11 cellular contexts compared by ENCODE assay signal in the genomic region with DNA sequence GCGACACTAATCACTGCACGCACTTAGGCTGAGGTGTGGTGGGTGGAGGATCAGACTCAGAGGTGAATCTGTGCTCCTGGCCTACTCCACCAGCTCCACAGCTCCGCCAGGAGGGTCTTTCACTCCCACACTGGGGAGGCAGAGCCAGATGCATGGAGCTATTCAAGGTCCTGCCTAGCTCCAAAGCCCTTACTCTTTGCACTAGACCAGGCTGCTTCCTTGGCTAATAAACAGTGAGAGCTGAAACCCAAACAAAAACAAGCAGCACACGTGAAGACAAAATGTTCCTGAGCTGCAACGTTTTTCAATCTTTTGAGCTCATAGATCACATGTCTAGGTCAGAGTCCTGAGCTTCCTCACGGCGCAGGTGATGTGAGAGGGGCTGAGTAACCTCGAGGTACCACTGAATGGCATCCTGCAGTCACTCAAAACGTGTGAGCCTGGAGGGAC. TPM values are rescaled to one million over a fixed set of nuclear protein-coding genes. Genes with fewer than 3 reads are reported as not detected.
DNase-seq lines count a peak whose midpoint lies in the region; ATAC-seq and TF ChIP-seq lines count a peak whose summit lies in the region.
"Had no signal": no experiment of that assay in that cellular context is flagged by ENCODE, and none has a peak within 500 bp of the region (broad histone marks: within the 10 kb centered on the region; RNA-seq: fewer than 3 reads in every experiment).

No MANE protein-coding gene starts in this region.

- ATAC-seq in IMR-90 (ENCODE audit: low read depth) (no peak), left lobe of liver (peak; percentile 71), HG02884 (IDR thresholded peaks at IDR 0.05; ENCODE audit: unreplicated experiment) (no peak)
- ATAC-seq in activated T-helper 17 cell treated with anti-CD3 and anti-CD28 coated beads, Interleukin-2, amount 50 U/mL, for 72 hours (replicated peaks): no peak
- ATAC-seq in stimulated activated naive B cell treated with anti-CD40 and anti-IgM and Interleukin-4, amounts not matched to agents 10 μg/mL and 1 μg/mL and 100 μg/mL, for 72 hours (replicated peaks): no peak

- no peak overlapping the region for H4K91ac ChIP-seq in IMR-90 (ENCODE audit: insufficient read depth, low read depth, low read length)

- peak overlapping the region; percentile 23 for H3K4me3 Mint-ChIP-seq in activated T-helper 17 cell treated with anti-CD3 and anti-CD28 coated beads, Interleukin-2, amount 50 U/mL, for 72 hours
- no peak overlapping the region for H3K4me3 Mint-ChIP-seq in stimulated activated naive B cell treated with anti-CD40 and anti-IgM and Interleukin-4, amounts not matched to agents 10 μg/mL and 1 μg/mL and 100 μg/mL, for 72 hours
- H3K4me3 Mint-ChIP-seq: central memory CD8-positive, alpha-beta T cell had no signal

- no TSS peak for BruUV-seq in IMR-90 (replicated peaks; lab: Mats Ljungman, UMichigan)

- H3K27me3 Mint-ChIP-seq in activated T-helper 17 cell treated with anti-CD3 and anti-CD28 coated beads, Interleukin-2, amount 50 U/mL, for 72 hours: no peaks in the 10 kb centered on the region
- H3K27me3 Mint-ChIP-seq in stimulated activated naive B cell treated with anti-CD40 and anti-IgM and Interleukin-4, amounts not matched to agents 10 μg/mL and 1 μg/mL and 100 μg/mL, for 72 hours: no peaks in the 10 kb centered on the region
- H3K27me3 Mint-ChIP-seq: central memory CD8-positive, alpha-beta T cell had no signal

- H3K4me3 ChIP-seq in IMR-90 (ENCODE audit: insufficient read depth, low read depth, low read length): no peak overlapping the region
- H3K4me3 ChIP-seq in mesendoderm (ENCODE audit: low read length): no peak overlapping the region

- H3K9ac ChIP-seq in IMR-90 (ENCODE audit: low read depth, low read length) (no peak overlapping the region), mesendoderm (ENCODE audit: low read length) (no peak overlapping the region)

- DNase-seq in IMR-90 (no peak), left lobe of liver (ENCODE audit: low spot score) (no peak), mesendoderm (no peak), cerebellar nuclear complex (lab: John Stamatoyannopoulos, UW) (no peak)
- no peak for DNase-seq in stimulated activated naive B cell treated with anti-CD40 and anti-IgM and Interleukin-4, amounts not matched to agents 10 μg/mL and 1 μg/mL and 100 μg/mL, for 72 hours
- DNase-seq in stimulated activated CD4-positive, alpha-beta T cell treated with anti-CD3 and anti-CD28 coated beads, Interleukin-4, amount 100 ng/mL, for 4 hours: no peak
- DNase-seq: NCI-H510A, RPMI8226 had no signal

- no peak overlapping the region for H3K14ac ChIP-seq in IMR-90 (replicated peaks; ENCODE audit: low read depth, low read length)

- H4K20me1 ChIP-seq in IMR-90 (ENCODE audit: insufficient read depth, low read length): peaks cover 96% of the 10 kb centered on the region

- CTCF ChIA-PET in IMR-90 (lab: Yijun Ruan, JAX): no interaction called here

- no peak overlapping the region for H4K5ac ChIP-seq in IMR-90 (ENCODE audit: low read depth, low read length)
- no peak overlapping the region for H4K5ac ChIP-seq in mesendoderm (ENCODE audit: low read length)

- peaks cover 86% of the 10 kb centered on the region for H3K79me2 ChIP-seq in mesendoderm (ENCODE audit: control insufficient read depth, insufficient read depth, low read length)

- TF ChIP-seq POLR2A in IMR-90 (IDR thresholded peaks at IDR 0.05; ENCODE audit: low read depth, low read length): no peak

- H2BK15ac ChIP-seq in IMR-90 (ENCODE audit: low read depth, low read length) (no peak overlapping the region), mesendoderm (replicated peaks; ENCODE audit: low read depth) (no peak overlapping the region)

- H3K23ac ChIP-seq in IMR-90 (ENCODE audit: low read depth, low read length) (no peak overlapping the region), mesendoderm (ENCODE audit: low read length) (no peak overlapping the region)

- peaks cover 69% of the 10 kb centered on the region for H3K4me1 Mint-ChIP-seq in activated T-helper 17 cell treated with anti-CD3 and anti-CD28 coated beads, Interleukin-2, amount 50 U/mL, for 72 hours
- H3K4me1 Mint-ChIP-seq in stimulated activated naive B cell treated with anti-CD40 and anti-IgM and Interleukin-4, amounts not matched to agents 10 μg/mL and 1 μg/mL and 100 μg/mL, for 72 hours: peaks cover 64 to 94% of the 10 kb centered on the region in 2 donors

- peaks cover 56% of the 10 kb centered on the region for H3K9me1 ChIP-seq in IMR-90 (ENCODE audit: insufficient read depth, low read length)

- H3K4ac ChIP-seq in IMR-90 (ENCODE audit: low read depth, low read length): no peak overlapping the region
- no peak overlapping the region for H3K4ac ChIP-seq in mesendoderm (ENCODE audit: low read depth, low read length)

- no peak for TF ChIP-seq RAD21 in IMR-90 (IDR thresholded peaks at IDR 0.05; ENCODE audit: low read length)

- dilution Hi-C loops in IMR-90 (cut with HindIII; ENCODE audit: low sequenced_read_pairs, unreplicated experiment): no loop called here

- in situ Hi-C loops in IMR-90 (cut with MboI; ENCODE audit: low sequenced_read_pairs): no loop called here

- H2BK5ac ChIP-seq in IMR-90 (ENCODE audit: low read depth, low read length, poor library complexity, severe bottlenecking): no peak overlapping the region
- H2BK5ac ChIP-seq in mesendoderm (ENCODE audit: low read length): no peak overlapping the region

- H3K36me3 Mint-ChIP-seq in activated T-helper 17 cell treated with anti-CD3 and anti-CD28 coated beads, Interleukin-2, amount 50 U/mL, for 72 hours (ENCODE audit: low read depth): peaks cover 47% of the 10 kb centered on the region
- H3K36me3 Mint-ChIP-seq in stimulated activated naive B cell treated with anti-CD40 and anti-IgM and Interleukin-4, amounts not matched to agents 10 μg/mL and 1 μg/mL and 100 μg/mL, for 72 hours: peaks cover 17 to 41% of the 10 kb centered on the region in 2 donors

- H3K36me3 ChIP-seq in IMR-90 (ENCODE audit: control insufficient read depth, insufficient read depth, low read length) (peaks cover 9% of the 10 kb centered on the region), mesendoderm (ENCODE audit: control insufficient read depth, insufficient read depth, low read length) (no peaks in the 10 kb centered on the region)

- H3K4me1 ChIP-seq in IMR-90 (ENCODE audit: control insufficient read depth, insufficient read depth, low read length) (peaks cover 32% of the 10 kb centered on the region), mesendoderm (ENCODE audit: control insufficient read depth, low read depth, low read length) (peaks cover 11% of the 10 kb centered on the region)

- 87% methylated on average over 3 of the region's 9 CpGs; no CpG with 5 or more reads in 1 of the 2 experiments for WGBS in IMR-90 (ENCODE audit: extremely low coverage in 2 of 2, insufficient read length in 1 of 2), 2 experiments
- WGBS in mesendoderm (ENCODE audit: extremely low coverage, insufficient coverage, low lambda C conversion rate): no CpG with 5 or more reads among the region's 9 CpGs

- H2AK9ac ChIP-seq in IMR-90 (replicated peaks; ENCODE audit: low read depth, low read length, poor library complexity): peak overlapping the region; percentile 26

- H3K27me3 ChIP-seq in IMR-90 (ENCODE audit: control insufficient read depth, insufficient read depth, low read length) (no peaks in the 10 kb centered on the region), mesendoderm (ENCODE audit: insufficient read depth, low read length, poor library complexity) (no peaks in the 10 kb centered on the region)

- intact Hi-C loops in IMR-90 (cut with micrococcal nuclease): loop anchor here (5.0 kb wide), 1 partner anchor 119 kb away; no protein-coding TSS in a partner anchor

- no peak overlapping the region for H2AFZ ChIP-seq in IMR-90 (replicated peaks; ENCODE audit: low read length, poor library complexity)

- POLR2A ChIA-PET in IMR-90 (lab: Charles Lee; ENCODE audit: unreplicated experiment): no interaction called here

- no peaks in the 10 kb centered on the region for H3K9me3 ChIP-seq in IMR-90 (ENCODE audit: control insufficient read depth, insufficient read depth, low read length)

- H3K9me3 Mint-ChIP-seq in activated T-helper 17 cell treated with anti-CD3 and anti-CD28 coated beads, Interleukin-2, amount 50 U/mL, for 72 hours: no peaks in the 10 kb centered on the region
- peaks cover 1 to 3% of the 10 kb centered on the region in 2 donors for H3K9me3 Mint-ChIP-seq in stimulated activated naive B cell treated with anti-CD40 and anti-IgM and Interleukin-4, amounts not matched to agents 10 μg/mL and 1 μg/mL and 100 μg/mL, for 72 hours
- H3K9me3 Mint-ChIP-seq: central memory CD8-positive, alpha-beta T cell had no signal

- no peak overlapping the region for H2BK20ac ChIP-seq in IMR-90 (ENCODE audit: low read depth, low read length)

- H2AK5ac ChIP-seq in IMR-90 (ENCODE audit: low read depth, low read length): no peak overlapping the region
- no peak overlapping the region for H2AK5ac ChIP-seq in mesendoderm (ENCODE audit: low read length)

- no peak overlapping the region for H3K56ac ChIP-seq in IMR-90 (ENCODE audit: extremely low read depth, insufficient read depth, low read length)
- H3K56ac ChIP-seq in mesendoderm (ENCODE audit: low read length): no peak overlapping the region

- H3K18ac ChIP-seq in IMR-90 (ENCODE audit: low read depth, low read length) (no peak overlapping the region), mesendoderm (ENCODE audit: low read length) (no peak overlapping the region)

- no peak for TF ChIP-seq CTCF in IMR-90 (conservative IDR thresholded peaks at IDR 0.05; ENCODE audit: low read depth, low read length)

- H4K8ac ChIP-seq in IMR-90 (ENCODE audit: low read depth in 2 of 2, low read length in 2 of 2): no peak overlapping the region
- no peak overlapping the region for H4K8ac ChIP-seq in mesendoderm (ENCODE audit: low read depth, low read length)

- H3K4me2 ChIP-seq in IMR-90 (ENCODE audit: low read depth, low read length): no peak overlapping the region
- no peak overlapping the region for H3K4me2 ChIP-seq in mesendoderm (ENCODE audit: low read length)

- H3K27ac ChIP-seq in IMR-90 (ENCODE audit: insufficient read depth, low read length) (no peak overlapping the region), mesendoderm (ENCODE audit: low read depth, low read length) (no peak overlapping the region)

- peak overlapping the region; percentile 68 for H3K27ac Mint-ChIP-seq in activated T-helper 17 cell treated with anti-CD3 and anti-CD28 coated beads, Interleukin-2, amount 50 U/mL, for 72 hours
- peak overlapping the region; percentile 56 for H3K27ac Mint-ChIP-seq in stimulated activated naive B cell treated with anti-CD40 and anti-IgM and Interleukin-4, amounts not matched to agents 10 μg/mL and 1 μg/mL and 100 μg/mL, for 72 hours

- H3K79me1 ChIP-seq in IMR-90 (ENCODE audit: low read depth in 1 of 2, low read length in 2 of 2): peaks cover 17 to 92% of the 10 kb centered on the region in 2 experiments
- peaks cover 29% of the 10 kb centered on the region for H3K79me1 ChIP-seq in mesendoderm (ENCODE audit: low read length)

- H2BK120ac ChIP-seq in IMR-90 (ENCODE audit: low read depth, low read length) (no peak overlapping the region), mesendoderm (ENCODE audit: low read depth, low read length) (no peak overlapping the region)

RNA-seq across cellular contexts. Expression of gene CAPZB, which starts 19.2 kb away (rescaled TPM):
- total RNA-seq in IMR-90 (2012; rRNA removed) (180 and 216 TPM in 2 replicates), left lobe of liver (91.4 TPM)
- polyA plus RNA-seq in IMR-90 (2012; rRNA removed): 271 and 304 TPM in 2 replicates
- 189 and 234 TPM in 2 replicates for polyA plus RNA-seq in IMR-90 (2012; cell fraction: cytosol; rRNA removed)
- polyA plus RNA-seq in IMR-90 (2012; cell fraction: nucleus; rRNA removed; ENCODE audit: low replicate concordance): 74.4 and 139 TPM in 2 replicates
- total RNA-seq in activated T-helper 17 cell treated with anti-CD3 and anti-CD28 coated beads, Interleukin-2, amount 50 U/mL, for 72 hours: 100 to 1,000 TPM; 291 to 399 TPM
- polyA plus RNA-seq in mesendoderm (2013, experiment 1 of 2): 289 TPM
- polyA plus RNA-seq in mesendoderm (2013, experiment 2 of 2): 292 TPM
